ENCODE assay signal across 1 cellular context in the genomic region with DNA sequence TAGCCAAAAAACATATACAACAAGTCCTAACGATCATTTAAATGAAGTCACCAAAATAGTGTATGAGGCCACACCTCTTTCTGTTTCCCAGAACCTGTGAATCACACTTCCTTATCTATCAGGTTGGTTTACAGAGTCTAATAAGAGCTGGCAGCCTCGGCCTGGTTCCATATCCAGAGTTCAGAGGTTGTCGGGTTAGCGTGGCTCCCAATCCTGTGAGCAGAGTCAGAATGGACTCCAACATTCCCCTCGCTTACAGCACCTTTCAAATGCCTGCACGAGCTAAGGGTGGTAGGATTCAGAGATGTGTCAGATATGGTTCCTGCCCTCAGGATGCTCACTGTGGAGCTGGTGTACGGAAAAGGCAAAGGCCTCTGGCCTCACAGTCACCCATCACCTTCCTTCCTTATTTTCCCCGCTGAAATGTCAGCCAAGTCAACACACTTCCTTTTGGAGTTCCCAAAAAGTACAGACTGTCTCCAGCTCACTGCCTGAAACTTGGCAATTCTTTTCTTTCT.
TF ChIP-seq lines count a peak whose summit lies in the region.

No MANE protein-coding gene starts in this region.

TF ChIP-seq in K562, 482 proteins besides CTCF, POLR2A, EP300 and RAD21 (continued from another document and continues in another):
- TF ChIP-seq RREB1 (CRISPR knock-in tag; IDR thresholded peaks at IDR 0.05) (no peak), AFF1 (IDR thresholded peaks at IDR 0.05; ENCODE audit: low read depth in 1 of 2, partially characterized antibody in 2 of 2) (peak; percentile 32 to 46), RBM34 (IDR thresholded peaks at IDR 0.05; ENCODE audit: borderline replicate concordance, insufficient read depth, low read length) (no peak), ZNF780A (CRISPR knock-in tag; IDR thresholded peaks at IDR 0.05) (no peak), JUNB (CRISPR knock-in tag; conservative IDR thresholded peaks at IDR 0.05) (no peak), MECOM (CRISPR knock-in tag; IDR thresholded peaks at IDR 0.05) (0 out of 2 replicates have a peak, but pooled peaks have one; percentile 15), ZBTB5 (IDR thresholded peaks at IDR 0.05) (no peak), ZNF311 (CRISPR knock-in tag; IDR thresholded peaks at IDR 0.05) (no peak), ZNF407 (IDR thresholded peaks at IDR 0.05; ENCODE audit: low read depth) (no peak), ZNF75A (CRISPR knock-in tag; IDR thresholded peaks at IDR 0.05) (no peak), RCOR1 (IDR thresholded peaks at IDR 0.05; ENCODE audit: borderline replicate concordance in 1 of 2, low read depth in 2 of 2, low read length in 2 of 2) (peak in 1 of 2 experiments; percentile 56; a peak in 2 of 4 replicates)
- TF ChIP-seq, protein P1, sequence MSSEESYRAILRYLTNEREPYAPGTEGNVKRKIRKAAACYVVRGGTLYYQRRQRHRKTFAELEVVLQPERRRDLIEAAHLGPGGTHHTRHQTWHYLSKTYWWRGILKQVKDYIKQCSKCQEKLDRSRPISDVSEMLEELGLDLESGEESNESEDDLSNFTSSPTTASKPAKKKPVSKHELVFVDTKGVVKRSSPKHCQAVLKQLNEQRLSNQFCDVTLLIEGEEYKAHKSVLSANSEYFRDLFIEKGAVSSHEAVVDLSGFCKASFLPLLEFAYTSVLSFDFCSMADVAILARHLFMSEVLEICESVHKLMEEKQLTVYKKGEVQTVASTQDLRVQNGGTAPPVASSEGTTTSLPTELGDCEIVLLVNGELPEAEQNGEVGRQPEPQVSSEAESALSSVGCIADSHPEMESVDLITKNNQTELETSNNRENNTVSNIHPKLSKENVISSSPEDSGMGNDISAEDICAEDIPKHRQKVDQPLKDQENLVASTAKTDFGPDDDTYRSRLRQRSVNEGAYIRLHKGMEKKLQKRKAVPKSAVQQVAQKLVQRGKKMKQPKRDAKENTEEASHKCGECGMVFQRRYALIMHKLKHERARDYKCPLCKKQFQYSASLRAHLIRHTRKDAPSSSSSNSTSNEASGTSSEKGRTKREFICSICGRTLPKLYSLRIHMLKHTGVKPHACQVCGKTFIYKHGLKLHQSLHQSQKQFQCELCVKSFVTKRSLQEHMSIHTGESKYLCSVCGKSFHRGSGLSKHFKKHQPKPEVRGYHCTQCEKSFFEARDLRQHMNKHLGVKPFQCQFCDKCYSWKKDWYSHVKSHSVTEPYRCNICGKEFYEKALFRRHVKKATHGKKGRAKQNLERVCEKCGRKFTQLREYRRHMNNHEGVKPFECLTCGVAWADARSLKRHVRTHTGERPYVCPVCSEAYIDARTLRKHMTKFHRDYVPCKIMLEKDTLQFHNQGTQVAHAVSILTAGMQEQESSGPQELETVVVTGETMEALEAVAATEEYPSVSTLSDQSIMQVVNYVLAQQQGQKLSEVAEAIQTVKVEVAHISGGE (CRISPR knock-in tag; IDR thresholded peaks at IDR 0.05) = no peak
- TF ChIP-seq, protein P2, sequence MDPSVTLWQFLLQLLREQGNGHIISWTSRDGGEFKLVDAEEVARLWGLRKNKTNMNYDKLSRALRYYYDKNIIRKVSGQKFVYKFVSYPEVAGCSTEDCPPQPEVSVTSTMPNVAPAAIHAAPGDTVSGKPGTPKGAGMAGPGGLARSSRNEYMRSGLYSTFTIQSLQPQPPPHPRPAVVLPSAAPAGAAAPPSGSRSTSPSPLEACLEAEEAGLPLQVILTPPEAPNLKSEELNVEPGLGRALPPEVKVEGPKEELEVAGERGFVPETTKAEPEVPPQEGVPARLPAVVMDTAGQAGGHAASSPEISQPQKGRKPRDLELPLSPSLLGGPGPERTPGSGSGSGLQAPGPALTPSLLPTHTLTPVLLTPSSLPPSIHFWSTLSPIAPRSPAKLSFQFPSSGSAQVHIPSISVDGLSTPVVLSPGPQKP (CRISPR knock-in tag; IDR thresholded peaks at IDR 0.05) = no peak
- TF ChIP-seq, protein P3, sequence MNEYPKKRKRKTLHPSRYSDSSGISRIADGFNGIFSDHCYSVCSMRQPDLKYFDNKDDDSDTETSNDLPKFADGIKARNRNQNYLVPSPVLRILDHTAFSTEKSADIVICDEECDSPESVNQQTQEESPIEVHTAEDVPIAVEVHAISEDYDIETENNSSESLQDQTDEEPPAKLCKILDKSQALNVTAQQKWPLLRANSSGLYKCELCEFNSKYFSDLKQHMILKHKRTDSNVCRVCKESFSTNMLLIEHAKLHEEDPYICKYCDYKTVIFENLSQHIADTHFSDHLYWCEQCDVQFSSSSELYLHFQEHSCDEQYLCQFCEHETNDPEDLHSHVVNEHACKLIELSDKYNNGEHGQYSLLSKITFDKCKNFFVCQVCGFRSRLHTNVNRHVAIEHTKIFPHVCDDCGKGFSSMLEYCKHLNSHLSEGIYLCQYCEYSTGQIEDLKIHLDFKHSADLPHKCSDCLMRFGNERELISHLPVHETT (CRISPR knock-in tag; conservative IDR thresholded peaks at IDR 0.05 in 1 of 2, IDR thresholded peaks at IDR 0.05 in 1 of 2) = no peak
- TF ChIP-seq, protein P4, sequence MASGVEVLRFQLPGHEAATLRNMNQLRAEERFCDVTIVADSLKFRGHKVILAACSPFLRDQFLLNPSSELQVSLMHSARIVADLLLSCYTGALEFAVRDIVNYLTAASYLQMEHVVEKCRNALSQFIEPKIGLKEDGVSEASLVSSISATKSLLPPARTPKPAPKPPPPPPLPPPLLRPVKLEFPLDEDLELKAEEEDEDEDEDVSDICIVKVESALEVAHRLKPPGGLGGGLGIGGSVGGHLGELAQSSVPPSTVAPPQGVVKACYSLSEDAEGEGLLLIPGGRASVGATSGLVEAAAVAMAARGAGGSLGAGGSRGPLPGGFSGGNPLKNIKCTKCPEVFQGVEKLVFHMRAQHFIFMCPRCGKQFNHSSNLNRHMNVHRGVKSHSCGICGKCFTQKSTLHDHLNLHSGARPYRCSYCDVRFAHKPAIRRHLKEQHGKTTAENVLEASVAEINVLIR (CRISPR knock-in tag; IDR thresholded peaks at IDR 0.05) = no peak
